9 cellular contexts compared by ENCODE assay signal in the genomic region with DNA sequence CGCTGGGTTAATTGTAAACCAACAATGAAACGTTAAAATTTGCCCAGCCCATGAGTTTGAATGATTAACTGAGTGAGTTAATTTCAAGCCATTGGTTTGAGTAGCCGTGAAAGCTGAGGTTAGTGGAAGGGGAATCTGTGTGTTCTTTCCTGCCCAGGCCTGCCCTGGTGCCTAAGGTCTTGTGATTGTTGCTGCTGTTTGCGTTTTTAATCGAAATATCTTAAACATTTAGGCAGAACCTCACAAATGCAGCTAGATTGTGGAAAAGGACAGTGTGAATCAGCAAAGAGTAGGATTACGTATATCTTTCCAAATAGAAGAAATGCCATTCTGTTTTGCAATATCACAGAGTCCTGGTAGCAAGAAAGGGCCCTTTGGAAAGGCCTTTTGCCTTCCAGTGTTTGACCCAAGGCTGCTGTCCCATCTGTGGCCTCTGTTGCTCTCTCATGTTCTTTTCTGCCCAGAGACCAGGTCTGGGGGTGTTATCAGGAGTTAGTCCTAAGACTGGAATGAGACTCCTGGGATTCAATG.
A peak's percentile ranks its signal among the peaks of the same experiment; 100 is the strongest.
DNase-seq lines count a peak whose midpoint lies in the region; ATAC-seq and TF ChIP-seq lines count a peak whose summit lies in the region.
"Had no signal": no experiment of that assay in that cellular context is flagged by ENCODE, and none has a peak within 500 bp of the region (broad histone marks: within the 10 kb centered on the region; RNA-seq: fewer than 3 reads in every experiment).

No MANE protein-coding gene starts in this region.

- no peak overlapping the region for H2AFZ ChIP-seq in GM23338

- no peaks in the 10 kb centered on the region for H3K9me3 ChIP-seq in RWPE2 (ENCODE audit: severe bottlenecking)
- H3K9me3 ChIP-seq: SJSA1 had no signal

- H4K20me1 ChIP-seq in GM23338 (replicated peaks; ENCODE audit: insufficient read depth) = no peaks in the 10 kb centered on the region

- H3K36me3 Mint-ChIP-seq in GM23338 (ENCODE audit: low read depth) = peaks cover 24% of the 10 kb centered on the region

- peaks cover 21% of the 10 kb centered on the region for H3K4me1 ChIP-seq in GM23338 (ENCODE audit: insufficient read depth)
- peaks cover 50% of the 10 kb centered on the region for H3K4me1 ChIP-seq in RWPE2 (ENCODE audit: insufficient read depth, poor library complexity, severe bottlenecking)

- DNase-seq in AG10803 (ENCODE audit: low read depth) = peak; percentile 73
- DNase-seq in GM23338 (ENCODE audit: low spot score) = no peak
- DNase-seq in RWPE2 (ENCODE audit: low spot score) = peak; percentile 85
- DNase-seq in kidney tubule cell (ENCODE audit: low spot score) = peak; percentile 79
- no peak for DNase-seq in nucleus accumbens (lab: John Stamatoyannopoulos, UW)
- no peak for DNase-seq in erythroblast (lab: John Stamatoyannopoulos, UW)
- DNase-seq in activated naive CD4-positive, alpha-beta T cell (lab: John Stamatoyannopoulos, UW) = no peak
- DNase-seq in globus pallidus (ENCODE audit: low spot score) = no peak

- H3K4me1 Mint-ChIP-seq in GM23338 = peaks cover 46% of the 10 kb centered on the region

- H3K27me3 Mint-ChIP-seq in GM23338 (ENCODE audit: insufficient read depth, low read depth, poor library complexity) = peaks cover 4% of the 10 kb centered on the region

- TF ChIP-seq CTCF in AG10803 (conservative IDR thresholded peaks at IDR 0.05; ENCODE audit: low read length) (no peak), GM23338 (conservative IDR thresholded peaks at IDR 0.05; ENCODE audit: low read depth in 2 of 2) (no peak), RWPE2 (IDR thresholded peaks at IDR 0.05; ENCODE audit: poor library complexity, severe bottlenecking) (no peak)

- peaks cover 16% of the 10 kb centered on the region; the same call in 2 of the 3 replicates for H3K9me3 Mint-ChIP-seq in GM23338

- H3K4me2 ChIP-seq in GM23338 = no peak overlapping the region

- H3K27ac ChIP-seq in GM23338 (ENCODE audit: low read depth) (peak overlapping the region; percentile 70; the same call in 1 of the 2 replicates), RWPE2 (ENCODE audit: poor library complexity, severe bottlenecking) (peak overlapping the region; percentile 97)
- H3K27ac ChIP-seq: SJSA1 had no signal

- ATAC-seq in GM23338 = peak; percentile 19; the same call in 2 of the 3 replicates
- peak; percentile 93 for ATAC-seq in RWPE2 (ENCODE audit: low read depth)

- no peaks in the 10 kb centered on the region for H3K27me3 ChIP-seq in GM23338 (ENCODE audit: insufficient read depth)
- no peaks in the 10 kb centered on the region for H3K27me3 ChIP-seq in RWPE2 (ENCODE audit: insufficient read depth, poor library complexity, severe bottlenecking)
- H3K27me3 ChIP-seq: SJSA1 had no signal

- H3K4me3 ChIP-seq in AG10803 (ENCODE audit: low read length) (no peak overlapping the region), GM23338 (no peak overlapping the region), RWPE2 (ENCODE audit: severe bottlenecking) (no peak overlapping the region)
- H3K4me3 ChIP-seq: SJSA1 had no signal

- H3K9me2 ChIP-seq in GM23338 (ENCODE audit: insufficient read depth) = no peaks in the 10 kb centered on the region; the same call in 1 of the 2 replicates

- peak overlapping the region; percentile 73 for H3K27ac Mint-ChIP-seq in GM23338

- H3K79me2 ChIP-seq in GM23338 (replicated peaks; ENCODE audit: insufficient read depth) = 0 out of 2 replicates have a peak, but pooled peaks cover 8% of the 10 kb centered on the region

- H3K36me3 ChIP-seq in GM23338 (ENCODE audit: insufficient read depth) (no peaks in the 10 kb centered on the region), RWPE2 (ENCODE audit: low read depth) (no peaks in the 10 kb centered on the region)
- H3K36me3 ChIP-seq: SJSA1 had no signal

- no peak for TF ChIP-seq POLR2A in erythroblast (IDR thresholded peaks at IDR 0.05; ENCODE audit: low read length)

- no peaks in the 10 kb centered on the region for H3F3A ChIP-seq in GM23338 (replicated peaks; ENCODE audit: low read depth)

- no peak overlapping the region for H3K4me3 Mint-ChIP-seq in GM23338

TF ChIP-seq in GM23338, 12 proteins besides CTCF, POLR2A, EP300 and RAD21 (continues in another document):
- no peak for TF ChIP-seq EZH2 (IDR thresholded peaks at IDR 0.05; ENCODE audit: low read depth, unreplicated experiment)
- no peak for TF ChIP-seq ZNF331 (CRISPR knock-in tag; IDR thresholded peaks at IDR 0.05; ENCODE audit: low read depth)
- TF ChIP-seq, protein P1, sequence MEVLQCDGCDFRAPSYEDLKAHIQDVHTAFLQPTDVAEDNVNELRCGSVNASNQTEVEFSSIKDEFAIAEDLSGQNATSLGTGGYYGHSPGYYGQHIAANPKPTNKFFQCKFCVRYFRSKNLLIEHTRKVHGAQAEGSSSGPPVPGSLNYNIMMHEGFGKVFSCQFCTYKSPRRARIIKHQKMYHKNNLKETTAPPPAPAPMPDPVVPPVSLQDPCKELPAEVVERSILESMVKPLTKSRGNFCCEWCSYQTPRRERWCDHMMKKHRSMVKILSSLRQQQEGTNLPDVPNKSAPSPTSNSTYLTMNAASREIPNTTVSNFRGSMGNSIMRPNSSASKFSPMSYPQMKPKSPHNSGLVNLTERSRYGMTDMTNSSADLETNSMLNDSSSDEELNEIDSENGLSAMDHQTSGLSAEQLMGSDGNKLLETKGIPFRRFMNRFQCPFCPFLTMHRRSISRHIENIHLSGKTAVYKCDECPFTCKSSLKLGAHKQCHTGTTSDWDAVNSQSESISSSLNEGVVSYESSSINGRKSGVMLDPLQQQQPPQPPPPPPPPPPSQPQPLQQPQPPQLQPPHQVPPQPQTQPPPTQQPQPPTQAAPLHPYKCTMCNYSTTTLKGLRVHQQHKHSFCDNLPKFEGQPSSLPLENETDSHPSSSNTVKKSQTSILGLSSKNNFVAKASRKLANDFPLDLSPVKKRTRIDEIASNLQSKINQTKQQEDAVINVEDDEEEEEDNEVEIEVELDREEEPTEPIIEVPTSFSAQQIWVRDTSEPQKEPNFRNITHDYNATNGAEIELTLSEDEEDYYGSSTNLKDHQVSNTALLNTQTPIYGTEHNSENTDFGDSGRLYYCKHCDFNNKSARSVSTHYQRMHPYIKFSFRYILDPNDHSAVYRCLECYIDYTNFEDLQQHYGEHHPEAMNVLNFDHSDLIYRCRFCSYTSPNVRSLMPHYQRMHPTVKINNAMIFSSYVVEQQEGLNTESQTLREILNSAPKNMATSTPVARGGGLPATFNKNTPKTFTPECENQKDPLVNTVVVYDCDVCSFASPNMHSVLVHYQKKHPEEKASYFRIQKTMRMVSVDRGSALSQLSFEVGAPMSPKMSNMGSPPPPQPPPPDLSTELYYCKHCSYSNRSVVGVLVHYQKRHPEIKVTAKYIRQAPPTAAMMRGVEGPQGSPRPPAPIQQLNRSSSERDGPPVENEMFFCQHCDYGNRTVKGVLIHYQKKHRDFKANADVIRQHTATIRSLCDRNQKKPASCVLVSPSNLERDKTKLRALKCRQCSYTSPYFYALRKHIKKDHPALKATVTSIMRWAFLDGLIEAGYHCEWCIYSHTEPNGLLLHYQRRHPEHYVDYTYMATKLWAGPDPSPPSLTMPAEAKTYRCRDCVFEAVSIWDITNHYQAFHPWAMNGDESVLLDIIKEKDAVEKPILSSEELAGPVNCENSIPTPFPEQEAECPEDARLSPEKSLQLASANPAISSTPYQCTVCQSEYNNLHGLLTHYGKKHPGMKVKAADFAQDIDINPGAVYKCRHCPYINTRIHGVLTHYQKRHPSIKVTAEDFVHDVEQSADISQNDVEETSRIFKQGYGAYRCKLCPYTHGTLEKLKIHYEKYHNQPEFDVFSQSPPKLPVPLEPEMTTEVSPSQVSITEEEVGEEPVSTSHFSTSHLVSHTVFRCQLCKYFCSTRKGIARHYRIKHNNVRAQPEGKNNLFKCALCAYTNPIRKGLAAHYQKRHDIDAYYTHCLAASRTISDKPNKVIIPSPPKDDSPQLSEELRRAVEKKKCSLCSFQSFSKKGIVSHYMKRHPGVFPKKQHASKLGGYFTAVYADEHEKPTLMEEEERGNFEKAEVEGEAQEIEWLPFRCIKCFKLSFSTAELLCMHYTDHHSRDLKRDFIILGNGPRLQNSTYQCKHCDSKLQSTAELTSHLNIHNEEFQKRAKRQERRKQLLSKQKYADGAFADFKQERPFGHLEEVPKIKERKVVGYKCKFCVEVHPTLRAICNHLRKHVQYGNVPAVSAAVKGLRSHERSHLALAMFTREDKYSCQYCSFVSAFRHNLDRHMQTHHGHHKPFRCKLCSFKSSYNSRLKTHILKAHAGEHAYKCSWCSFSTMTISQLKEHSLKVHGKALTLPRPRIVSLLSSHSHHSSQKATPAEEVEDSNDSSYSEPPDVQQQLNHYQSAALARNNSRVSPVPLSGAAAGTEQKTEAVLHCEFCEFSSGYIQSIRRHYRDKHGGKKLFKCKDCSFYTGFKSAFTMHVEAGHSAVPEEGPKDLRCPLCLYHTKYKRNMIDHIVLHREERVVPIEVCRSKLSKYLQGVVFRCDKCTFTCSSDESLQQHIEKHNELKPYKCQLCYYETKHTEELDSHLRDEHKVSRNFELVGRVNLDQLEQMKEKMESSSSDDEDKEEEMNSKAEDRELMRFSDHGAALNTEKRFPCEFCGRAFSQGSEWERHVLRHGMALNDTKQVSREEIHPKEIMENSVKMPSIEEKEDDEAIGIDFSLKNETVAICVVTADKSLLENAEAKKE (CRISPR knock-in tag; IDR thresholded peaks at IDR 0.05) = no peak
- TF ChIP-seq ETS1 (IDR thresholded peaks at IDR 0.05) = no peak

Comparison
In these comparisons a context has a peak if more than half of its experiments do, and no peak if none do; other contexts are left out.
1. DNase-seq: peak in AG10803 (single experiment), RWPE2 (single experiment) and kidney tubule cell (single experiment); none in GM23338 (single experiment), nucleus accumbens (0 of 56), erythroblast (0 of 2), activated naive CD4-positive, alpha-beta T cell (0 of 4) and globus pallidus (single experiment).